ENCODE assay signal across 10 cellular contexts in the genomic region with DNA sequence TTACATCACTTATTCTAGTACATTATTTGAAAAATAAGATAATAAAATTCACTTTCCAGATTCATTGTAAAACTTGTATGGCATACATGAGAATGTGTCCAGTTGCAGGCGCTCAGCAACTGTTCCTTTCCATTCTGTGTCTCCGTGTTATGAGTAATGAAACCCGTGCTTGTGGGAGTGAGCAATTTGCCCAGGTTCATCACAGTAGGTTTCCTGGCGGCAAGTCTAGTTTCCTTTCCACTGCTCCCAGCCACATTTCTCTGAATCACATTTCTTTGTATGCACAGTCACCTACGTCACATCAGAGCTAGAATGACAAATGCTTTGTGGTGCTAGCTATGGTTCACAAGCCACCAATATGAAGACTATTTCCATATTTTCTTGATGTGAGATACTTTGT. TPM values are rescaled to one million over a fixed set of nuclear protein-coding genes. Genes with fewer than 3 reads are reported as not detected.
DNase-seq lines count a peak whose midpoint lies in the region; ATAC-seq and TF ChIP-seq lines count a peak whose summit lies in the region.
"Had no signal": no experiment of that assay in that cellular context is flagged by ENCODE, and none has a peak within 500 bp of the region (broad histone marks: within the 10 kb centered on the region; RNA-seq: fewer than 3 reads in every experiment).

No MANE protein-coding gene starts in this region.

- no peaks in the 10 kb centered on the region for H3K9me3 ChIP-seq in MG63

- ATAC-seq in GM19397 (IDR thresholded peaks at IDR 0.05; ENCODE audit: unreplicated experiment) = no peak
- ATAC-seq in HG02642 (IDR thresholded peaks at IDR 0.05; ENCODE audit: poor library complexity, unreplicated experiment) = no peak

- H3K27me3 ChIP-seq in MG63 (no peaks in the 10 kb centered on the region), kidney epithelial cell (ENCODE audit: control insufficient read depth, insufficient read depth, low read length) (no peaks in the 10 kb centered on the region)

- peak; percentile 85 for DNase-seq in A172 (ENCODE audit: low spot score)
- DNase-seq in MG63 = peak; percentile 49
- peak; percentile 16 for DNase-seq in activated T-helper 9 cell treated with anti-CD3 and anti-CD28 coated beads, Interleukin-2, amount 50 U/mL, for 16 hours (ENCODE audit: low read depth)
- DNase-seq in kidney epithelial cell (ENCODE audit: low read depth) = peak; percentile 44
- no peak for DNase-seq in Kasumi-1 (lab: John Stamatoyannopoulos, UW)
- no peak for DNase-seq in activated gamma-delta T cell (lab: John Stamatoyannopoulos, UW)
- DNase-seq: NCI-H1105, SHP77 treated with DMSO at 0.1 percent for 48 hours had no signal

- H3K36me3 ChIP-seq in MG63 (peaks cover 8% of the 10 kb centered on the region; the same call in 1 of the 2 replicates), kidney epithelial cell (ENCODE audit: control insufficient read depth, insufficient read depth, low read length) (peaks cover 2% of the 10 kb centered on the region)

- no peak overlapping the region for H3K4me3 ChIP-seq in MG63
- no peak overlapping the region for H3K4me3 ChIP-seq in kidney epithelial cell (ENCODE audit: low read depth, low read length)

- no peak for TF ChIP-seq CTCF in kidney epithelial cell (IDR thresholded peaks at IDR 0.05; ENCODE audit: insufficient read depth, low read length, poor library complexity, severe bottlenecking)

RNA-seq across cellular contexts. Expression of a gene that starts 39.9 kb away (rescaled TPM):
- 110 and 113 TPM in 2 replicates for total RNA-seq in A172 (2014; rRNA removed; shearing (Covaris generic))
- total RNA-seq in MG63 (2014; rRNA removed; shearing (Covaris generic); ENCODE audit: low replicate concordance) = 98.3 and 115 TPM in 2 replicates
- total RNA-seq in kidney epithelial cell = 28.1 and 32.0 TPM in 2 replicates

Comparison
In these comparisons a context has a peak if more than half of its experiments do, and no peak if none do; other contexts are left out.
1. DNase-seq: peak in A172 (single experiment), MG63 (single experiment), activated T-helper 9 cell treated with anti-CD3 and anti-CD28 coated beads, Interleukin-2, amount 50 U/mL, for 16 hours (single experiment) and kidney epithelial cell (single experiment); none in Kasumi-1 (0 of 2) and activated gamma-delta T cell (single experiment).